In genomic region chr2:238924032-238924431, GRCh38 we compare ENCODE assay signal across 23 cellular contexts.
"Had no signal": no experiment of that assay in that cellular context is flagged by ENCODE, and none has a peak within 500 bp of the region (broad histone marks: within the 10 kb centered on the region; RNA-seq: fewer than 3 reads in every experiment).

No MANE protein-coding gene starts in this region.

- DNase-seq: activated B cell treated with CpG ODN at 0.5 μM for 24 hours; activated CD4-positive, alpha-beta T cell treated with anti-CD3 and anti-CD28 coated beads for 1 hour; activated CD4-positive, alpha-beta T cell treated with anti-CD3 and anti-CD28 coated beads, Interleukin-2, amount 10 ng/mL, durations not matched to agents 24 days and 14 days; activated CD4-positive, alpha-beta T cell treated with anti-CD3 and anti-CD28 coated beads, Interleukin-2, amount 50 U/mL, for 48 hours; activated CD8-positive, alpha-beta memory T cell treated with anti-CD3 and anti-CD28 coated beads for 24 hours; activated gamma-delta T cell treated with Interleukin-2 at 50 U/mL for 16 hours; activated T-cell treated with anti-CD3 and anti-CD28 coated beads, Interleukin-2, amount 50 U/mL, for 4 hours; MG63; MV-4-11; NCI-H1092 treated with DMSO at 0.1 percent for 48 hours; NCI-H1417 treated with DMSO at 0.1 percent for 48 hours; NCI-H2029 treated with DMSO at 0.1 percent for 48 hours; NCI-H510A treated with DMSO at 0.1 percent for 48 hours; NCI-H69; NK-92 treated with Interleukin-12 subunit alpha and Interleukin-12 subunit beta, amount 100 ng/mL, for 24 hours; OCI-M1; SHP77 treated with DMSO at 0.1 percent for 48 hours; T-helper 9 cell had no signal

- H3K27me3 Mint-ChIP-seq: activated CD4-positive, alpha-beta T cell treated with anti-CD3 and anti-CD28 coated beads, Interleukin-2, amount 10 ng/mL, durations not matched to agents 24 days and 14 days had no signal

- H3K4me3 ChIP-seq: breast epithelium, MG63 had no signal

- H3K27me3 ChIP-seq: breast epithelium, MG63 had no signal

- H3K27ac Mint-ChIP-seq: activated B cell treated with CpG ODN at 0.5 μM for 24 hours; activated CD4-positive, alpha-beta T cell treated with anti-CD3 and anti-CD28 coated beads, Interleukin-2, amount 10 ng/mL, durations not matched to agents 24 days and 14 days; activated naive CD4-positive, alpha-beta T cell treated with anti-CD3 and anti-CD28 coated beads, Interleukin-2, amount 50 U/mL, for 24 hours; T-helper 1 cell treated with Interleukin-12 subunit alpha and Interleukin-12 subunit beta and Interleukin-4 antibody, amounts not matched to agents 30 μg/mL and 1 μg/mL, for 36 hours had no signal

- H3K4me1 ChIP-seq: breast epithelium had no signal

- H3K36me3 Mint-ChIP-seq: activated naive CD4-positive, alpha-beta T cell treated with anti-CD3 and anti-CD28 coated beads, Interleukin-2, amount 50 U/mL, for 24 hours had no signal

- H3K27ac ChIP-seq: breast epithelium, RWPE1 had no signal

- H3K9me3 Mint-ChIP-seq: activated B cell treated with CpG ODN at 0.5 μM for 24 hours; activated CD4-positive, alpha-beta T cell treated with anti-CD3 and anti-CD28 coated beads, Interleukin-2, amount 10 ng/mL, durations not matched to agents 24 days and 14 days; activated naive CD4-positive, alpha-beta T cell treated with anti-CD3 and anti-CD28 coated beads, Interleukin-2, amount 50 U/mL, for 24 hours; activated T-cell treated with anti-CD3 and anti-CD28 coated beads, Interleukin-2, amount 50 U/mL, for 4 hours; T-helper 1 cell treated with Interleukin-12 subunit alpha and Interleukin-12 subunit beta and Interleukin-4 antibody, amounts not matched to agents 30 μg/mL and 1 μg/mL, for 36 hours had no signal

- H3K9me3 ChIP-seq: breast epithelium, MG63 had no signal

- H3K4me1 Mint-ChIP-seq: activated B cell treated with CpG ODN at 0.5 μM for 24 hours; activated CD4-positive, alpha-beta T cell treated with anti-CD3 and anti-CD28 coated beads, Interleukin-2, amount 10 ng/mL, durations not matched to agents 24 days and 14 days; activated naive CD4-positive, alpha-beta T cell treated with anti-CD3 and anti-CD28 coated beads, Interleukin-2, amount 50 U/mL, for 24 hours had no signal

- ATAC-seq: activated T-cell treated with anti-CD3 and anti-CD28 coated beads, Interleukin-2, amount 50 U/mL, for 4 hours; Panc1 had no signal

- H3K36me3 ChIP-seq: breast epithelium, MG63 had no signal

- H3K4me3 Mint-ChIP-seq: activated B cell treated with CpG ODN at 0.5 μM for 24 hours; activated CD4-positive, alpha-beta T cell treated with anti-CD3 and anti-CD28 coated beads, Interleukin-2, amount 10 ng/mL, durations not matched to agents 24 days and 14 days; activated naive CD4-positive, alpha-beta T cell treated with anti-CD3 and anti-CD28 coated beads, Interleukin-2, amount 50 U/mL, for 24 hours; activated T-cell treated with anti-CD3 and anti-CD28 coated beads, Interleukin-2, amount 50 U/mL, for 4 hours; T-helper 1 cell treated with Interleukin-12 subunit alpha and Interleukin-12 subunit beta and Interleukin-4 antibody, amounts not matched to agents 30 μg/mL and 1 μg/mL, for 36 hours had no signal
